ENCODE assay signal across 27 cellular contexts in the genomic region with DNA sequence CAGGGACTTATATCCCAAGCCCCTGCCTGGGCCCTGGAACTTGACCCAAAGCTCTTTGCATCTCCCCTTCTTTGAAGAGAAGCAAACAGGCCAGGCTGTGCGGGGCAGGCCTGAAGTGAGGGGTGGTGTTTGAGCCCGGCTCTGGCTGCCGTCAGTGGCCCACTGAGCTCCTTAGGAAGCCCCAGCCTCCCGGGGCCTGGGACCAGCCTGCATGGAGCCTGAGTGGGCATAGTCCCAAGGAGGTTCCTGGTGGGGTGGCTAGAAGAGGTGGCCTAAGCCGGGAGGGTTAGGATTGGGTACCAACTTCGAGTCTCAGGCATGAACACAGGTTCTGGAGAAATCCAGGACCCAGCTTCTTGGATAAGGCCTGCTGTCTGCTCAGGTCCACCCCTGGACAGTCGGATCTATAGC. TPM values are rescaled to one million over a fixed set of nuclear protein-coding genes. Genes with fewer than 3 reads are reported as not detected.
DNase-seq lines count a peak whose midpoint lies in the region; ATAC-seq and TF ChIP-seq lines count a peak whose summit lies in the region.
"Had no signal": no experiment of that assay in that cellular context is flagged by ENCODE, and none has a peak within 500 bp of the region (broad histone marks: within the 10 kb centered on the region; RNA-seq: fewer than 3 reads in every experiment).

No MANE protein-coding gene starts in this region.

- no peaks in the 10 kb centered on the region for H3K4me1 Mint-ChIP-seq in activated T-cell treated with anti-CD3 and anti-CD28 coated beads, Interleukin-2, amount 50 U/mL, for 4 hours (ENCODE audit: low read depth)
- no peaks in the 10 kb centered on the region for H3K4me1 Mint-ChIP-seq in activated T-cell treated with anti-CD3 and anti-CD28 coated beads, Interleukin-2, amount 50 U/mL, for 72 hours (ENCODE audit: low read depth)
- peaks cover 16% of the 10 kb centered on the region for H3K4me1 Mint-ChIP-seq in glutamatergic neuron (ENCODE audit: low read depth, unreplicated experiment)
- H3K4me1 Mint-ChIP-seq: activated CD4-positive, alpha-beta T cell treated with anti-CD3 and anti-CD28 coated beads, Interleukin-2, amount 10 ng/mL, durations not matched to agents 24 days and 14 days; naive B cell had no signal

- H3K27ac ChIP-seq in BLaER1: no peak overlapping the region
- H3K27ac ChIP-seq: Peyer's patch, SJSA1, skin epidermis, VCaP had no signal

- peak overlapping the region; percentile 63 for H3K4me2 ChIP-seq in BLaER1

- peaks cover 4% of the 10 kb centered on the region; the same call in 1 of the 2 replicates for H4K20me1 ChIP-seq in BLaER1

- no peaks in the 10 kb centered on the region for H3K9me3 ChIP-seq in BLaER1
- H3K9me3 ChIP-seq: Peyer's patch, SJSA1 had no signal

- no peak overlapping the region for H3K4me3 ChIP-seq in BLaER1
- H3K4me3 ChIP-seq: Peyer's patch, SJSA1, skin epidermis had no signal

- H3K27me3 ChIP-seq in BLaER1: peaks cover 5% of the 10 kb centered on the region; the same call in 1 of the 2 replicates
- H3K27me3 ChIP-seq: Peyer's patch, SJSA1 had no signal

- peak; percentile 1 for DNase-seq in activated T-cell treated with anti-CD3 and anti-CD28 coated beads, Interleukin-2, amount 50 U/mL, for 4 hours
- DNase-seq in activated T-cell treated with anti-CD3 and anti-CD28 coated beads, Interleukin-2, amount 50 U/mL, for 72 hours: no peak
- DNase-seq in glutamatergic neuron (peak; percentile 12), posterior vena cava (ENCODE audit: low spot score) (peak; percentile 53), NCI-H526 treated with DMSO at 0.1 percent for 48 hours (lab: John Stamatoyannopoulos, UW) (no peak), AG20443 (ENCODE audit: low spot score) (no peak)
- DNase-seq: activated CD4-positive, alpha-beta T cell treated with anti-CD3 and anti-CD28 coated beads, Interleukin-2, amount 10 ng/mL, durations not matched to agents 24 days and 14 days; central memory CD4-positive, alpha-beta T cell; effector memory CD8-positive, alpha-beta T cell; midbrain; naive B cell; NCI-H1436 treated with DMSO at 0.1 percent for 48 hours; NCI-H2107; NCI-H446; NCI-H82; stimulated activated naive CD4-positive, alpha-beta T cell; T-helper 9 cell had no signal

- no peak for ATAC-seq in activated T-cell treated with anti-CD3 and anti-CD28 coated beads, Interleukin-2, amount 50 U/mL, for 4 hours
- ATAC-seq in activated T-cell treated with anti-CD3 and anti-CD28 coated beads, Interleukin-2, amount 50 U/mL, for 72 hours (replicated peaks in 1 of 2): no peak
- ATAC-seq in HG02885 (IDR thresholded peaks at IDR 0.05; ENCODE audit: poor library complexity, unreplicated experiment): no peak
- ATAC-seq: CD8-positive, alpha-beta T cell; effector memory CD8-positive, alpha-beta T cell had no signal

- no peaks in the 10 kb centered on the region for H3K27me3 Mint-ChIP-seq in activated T-cell treated with anti-CD3 and anti-CD28 coated beads, Interleukin-2, amount 50 U/mL, for 4 hours (ENCODE audit: low read depth)
- H3K27me3 Mint-ChIP-seq in activated T-cell treated with anti-CD3 and anti-CD28 coated beads, Interleukin-2, amount 50 U/mL, for 72 hours (ENCODE audit: low read depth): no peaks in the 10 kb centered on the region
- H3K27me3 Mint-ChIP-seq in glutamatergic neuron (ENCODE audit: unreplicated experiment): peaks cover 5% of the 10 kb centered on the region

- no peaks in the 10 kb centered on the region for H3K36me3 Mint-ChIP-seq in activated T-cell treated with anti-CD3 and anti-CD28 coated beads, Interleukin-2, amount 50 U/mL, for 4 hours (ENCODE audit: insufficient read depth)
- H3K36me3 Mint-ChIP-seq in activated T-cell treated with anti-CD3 and anti-CD28 coated beads, Interleukin-2, amount 50 U/mL, for 72 hours (ENCODE audit: insufficient read depth in 2 of 2): no peaks in the 10 kb centered on the region
- H3K36me3 Mint-ChIP-seq in glutamatergic neuron (ENCODE audit: unreplicated experiment): no peaks in the 10 kb centered on the region
- H3K36me3 Mint-ChIP-seq: naive B cell had no signal

- H3K4me3 Mint-ChIP-seq in activated T-cell treated with anti-CD3 and anti-CD28 coated beads, Interleukin-2, amount 50 U/mL, for 4 hours: no peak overlapping the region
- H3K4me3 Mint-ChIP-seq in activated T-cell treated with anti-CD3 and anti-CD28 coated beads, Interleukin-2, amount 50 U/mL, for 72 hours: no peak overlapping the region
- no peak overlapping the region for H3K4me3 Mint-ChIP-seq in glutamatergic neuron (ENCODE audit: unreplicated experiment)
- H3K4me3 Mint-ChIP-seq: activated CD4-positive, alpha-beta T cell treated with anti-CD3 and anti-CD28 coated beads, Interleukin-2, amount 10 ng/mL, durations not matched to agents 24 days and 14 days; CD8-positive, alpha-beta T cell; effector memory CD8-positive, alpha-beta T cell; naive B cell had no signal

- no peak overlapping the region for H3K27ac Mint-ChIP-seq in activated T-cell treated with anti-CD3 and anti-CD28 coated beads, Interleukin-2, amount 50 U/mL, for 72 hours
- no peak overlapping the region for H3K27ac Mint-ChIP-seq in glutamatergic neuron (ENCODE audit: unreplicated experiment)
- H3K27ac Mint-ChIP-seq: activated CD4-positive, alpha-beta T cell treated with anti-CD3 and anti-CD28 coated beads, Interleukin-2, amount 10 ng/mL, durations not matched to agents 24 days and 14 days; activated T-helper 2 cell treated with anti-CD3 and anti-CD28 coated beads, Interferon-gamma antibody, Interleukin-2, Interleukin-4, amounts not matched to agents 10 μg/mL and 5 μg/mL and 100 μg/mL, durations not matched to agents 14 hours and 24 hours and 36 hours; CD8-positive, alpha-beta T cell had no signal

- TF ChIP-seq CTCF in glutamatergic neuron (IDR thresholded peaks at IDR 0.05; ENCODE audit: partially characterized antibody, unreplicated experiment): no peak

- H3K36me3 ChIP-seq in BLaER1: 0 out of 2 replicates have a peak, but pooled peaks cover 7% of the 10 kb centered on the region
- H3K36me3 ChIP-seq: Peyer's patch, SJSA1 had no signal

- intact Hi-C loops in posterior vena cava (cut with DNase I): loop anchor here (5.0 to 10.0 kb wide), 4 partner anchors 157 to 617 kb away; partner anchors contain the start of gene MYL3 (in 1 of the 2)

- no peak overlapping the region for H3K9ac ChIP-seq in BLaER1

- peaks cover 38% of the 10 kb centered on the region for H3K4me1 ChIP-seq in BLaER1
- H3K4me1 ChIP-seq: Peyer's patch had no signal

- no peaks in the 10 kb centered on the region for H3K9me3 Mint-ChIP-seq in activated T-cell treated with anti-CD3 and anti-CD28 coated beads, Interleukin-2, amount 50 U/mL, for 4 hours
- H3K9me3 Mint-ChIP-seq in activated T-cell treated with anti-CD3 and anti-CD28 coated beads, Interleukin-2, amount 50 U/mL, for 72 hours: no peaks in the 10 kb centered on the region
- H3K9me3 Mint-ChIP-seq in glutamatergic neuron (ENCODE audit: unreplicated experiment): no peaks in the 10 kb centered on the region
- H3K9me3 Mint-ChIP-seq: activated CD4-positive, alpha-beta T cell treated with anti-CD3 and anti-CD28 coated beads, Interleukin-2, amount 10 ng/mL, durations not matched to agents 24 days and 14 days; activated T-helper 2 cell treated with anti-CD3 and anti-CD28 coated beads, Interferon-gamma antibody, Interleukin-2, Interleukin-4, amounts not matched to agents 10 μg/mL and 5 μg/mL and 100 μg/mL, durations not matched to agents 14 hours and 24 hours and 36 hours; CD8-positive, alpha-beta T cell; effector memory CD8-positive, alpha-beta T cell; naive B cell had no signal

RNA-seq across cellular contexts. Expression of gene TMIE, which starts 6.4 kb away (rescaled TPM):
- under 1 TPM; 0.16 to 0.71 (median 0.40) TPM for total RNA-seq in activated T-cell treated with anti-CD3 and anti-CD28 coated beads, Interleukin-2, amount 50 U/mL, for 4 hours
- 1 to 10 TPM; 1.2 to 1.5 TPM for total RNA-seq in activated T-cell treated with anti-CD3 and anti-CD28 coated beads, Interleukin-2, amount 50 U/mL, for 72 hours
- not detected for total RNA-seq in glutamatergic neuron (ENCODE audit: unreplicated experiment)
- total RNA-seq in posterior vena cava: 1 to 10 TPM; 1.4 TPM
- total RNA-seq: A673; activated CD4-positive, alpha-beta T cell treated with anti-CD3 and anti-CD28 coated beads, Interleukin-2, amount 10 ng/mL, durations not matched to agents 24 days and 14 days; activated T-helper 2 cell treated with anti-CD3 and anti-CD28 coated beads, Interferon-gamma antibody, Interleukin-2, Interleukin-4, amounts not matched to agents 10 μg/mL and 5 μg/mL and 100 μg/mL, durations not matched to agents 14 hours and 24 hours and 36 hours; epithelial cell of proximal tubule; SJSA1 had no signal

RNA-seq across cellular contexts. Expression of gene PRSS50, which starts 10.1 kb away (rescaled TPM):
- total RNA-seq in activated T-cell treated with anti-CD3 and anti-CD28 coated beads, Interleukin-2, amount 50 U/mL, for 4 hours: not detected
- total RNA-seq in activated T-cell treated with anti-CD3 and anti-CD28 coated beads, Interleukin-2, amount 50 U/mL, for 72 hours: under 1 TPM; 0.07 to 0.09 TPM
- not detected for total RNA-seq in glutamatergic neuron (ENCODE audit: unreplicated experiment)
- total RNA-seq in posterior vena cava: not detected
- total RNA-seq: A673; activated CD4-positive, alpha-beta T cell treated with anti-CD3 and anti-CD28 coated beads, Interleukin-2, amount 10 ng/mL, durations not matched to agents 24 days and 14 days; activated T-helper 2 cell treated with anti-CD3 and anti-CD28 coated beads, Interferon-gamma antibody, Interleukin-2, Interleukin-4, amounts not matched to agents 10 μg/mL and 5 μg/mL and 100 μg/mL, durations not matched to agents 14 hours and 24 hours and 36 hours; CD8-positive, alpha-beta T cell; epithelial cell of proximal tubule; Peyer's patch; SJSA1 had no signal

RNA-seq across cellular contexts. Expression of gene ALS2CL, which starts 14.1 kb away (rescaled TPM):
- 1 to 10 TPM; 1.3 to 1.5 (median 1.4) TPM for total RNA-seq in activated T-cell treated with anti-CD3 and anti-CD28 coated beads, Interleukin-2, amount 50 U/mL, for 4 hours
- 1 to 10 TPM; 1.9 to 3.1 TPM for total RNA-seq in activated T-cell treated with anti-CD3 and anti-CD28 coated beads, Interleukin-2, amount 50 U/mL, for 72 hours
- 0.51 TPM for total RNA-seq in glutamatergic neuron (ENCODE audit: unreplicated experiment)
- 10 to 100 TPM; 12.1 to 12.5 TPM for total RNA-seq in posterior vena cava

Comparison
In these comparisons a context has a peak if more than half of its experiments do, and no peak if none do; other contexts are left out.
1. DNase-seq: peak in activated T-cell treated with anti-CD3 and anti-CD28 coated beads, Interleukin-2, amount 50 U/mL, for 4 hours (single experiment), glutamatergic neuron (single experiment) and posterior vena cava (single experiment); none in activated T-cell treated with anti-CD3 and anti-CD28 coated beads, Interleukin-2, amount 50 U/mL, for 72 hours (0 of 2), NCI-H526 treated with DMSO at 0.1 percent for 48 hours (single experiment) and AG20443 (single experiment).